In genomic region chr13:47036291-47037008, GRCh38 we compare ENCODE assay signal across 11 cellular contexts.
DNase-seq lines count a peak whose midpoint lies in the region; ATAC-seq and TF ChIP-seq lines count a peak whose summit lies in the region.
"Had no signal": no experiment of that assay in that cellular context is flagged by ENCODE, and none has a peak within 500 bp of the region (broad histone marks: within the 10 kb centered on the region; RNA-seq: fewer than 3 reads in every experiment).

No MANE protein-coding gene starts in this region.

- no peaks in the 10 kb centered on the region for H3K27me3 ChIP-seq in MM.1S (replicated peaks; ENCODE audit: insufficient read depth, low read length)

- H3K36me3 ChIP-seq in MM.1S (replicated peaks; ENCODE audit: insufficient read depth, low read length): no peaks in the 10 kb centered on the region

- peak; percentile 94 for ATAC-seq in GM19324 (IDR thresholded peaks at IDR 0.05; ENCODE audit: low FRiP score, unreplicated experiment)
- ATAC-seq in HG02852 (IDR thresholded peaks at IDR 0.05; ENCODE audit: unreplicated experiment): peak; percentile 100
- peak; percentile 99 to 100 for ATAC-seq in stimulated activated naive B cell treated with anti-CD40 and anti-IgM and Interleukin-4, amounts not matched to agents 10 μg/mL and 1 μg/mL and 100 μg/mL, for 72 hours (replicated peaks)
- no peak for ATAC-seq in natural killer cell
- ATAC-seq: mucosa of descending colon had no signal

- H3K9ac ChIP-seq in MM.1S (ENCODE audit: low read length): no peak overlapping the region

- peak overlapping the region in 1 of 2 donors; percentile 5 for H3K4me3 Mint-ChIP-seq in stimulated activated naive B cell treated with anti-CD40 and anti-IgM and Interleukin-4, amounts not matched to agents 10 μg/mL and 1 μg/mL and 100 μg/mL, for 72 hours
- H3K4me3 Mint-ChIP-seq in natural killer cell: no peak overlapping the region

- intact Hi-C loops in natural killer cell (cut with micrococcal nuclease): no loop called here
- intact Hi-C loops in lower leg skin (cut with DNase I; ENCODE audit: low total_unique reads): no loop called here

- H3K27ac Mint-ChIP-seq in stimulated activated naive B cell treated with anti-CD40 and anti-IgM and Interleukin-4, amounts not matched to agents 10 μg/mL and 1 μg/mL and 100 μg/mL, for 72 hours: peak overlapping the region; percentile 0
- no peak overlapping the region for H3K27ac Mint-ChIP-seq in natural killer cell

- peak overlapping the region; percentile 24; the same call in 1 of the 2 replicates for H3K4me2 ChIP-seq in MM.1S (ENCODE audit: low read depth, low read length)

- no peaks in the 10 kb centered on the region for H3F3A ChIP-seq in MM.1S (ENCODE audit: insufficient read depth, low read length)

- TF ChIP-seq POLR2A in lower leg skin (IDR thresholded peaks at IDR 0.05): no peak

- H3K4me1 Mint-ChIP-seq in stimulated activated naive B cell treated with anti-CD40 and anti-IgM and Interleukin-4, amounts not matched to agents 10 μg/mL and 1 μg/mL and 100 μg/mL, for 72 hours: peaks cover 8 to 13% of the 10 kb centered on the region in 2 donors
- no peaks in the 10 kb centered on the region for H3K4me1 Mint-ChIP-seq in natural killer cell

- no peaks in the 10 kb centered on the region for H3K9me2 ChIP-seq in MM.1S (replicated peaks; ENCODE audit: insufficient read depth, low read length)

- H3K4me1 ChIP-seq in MM.1S (ENCODE audit: low read length): no peaks in the 10 kb centered on the region

- H3K4me3 ChIP-seq in MM.1S (ENCODE audit: low read length) (no peak overlapping the region), lower leg skin (ENCODE audit: low read depth, poor library complexity, severe bottlenecking) (no peak overlapping the region)
- H3K4me3 ChIP-seq: mucosa of descending colon had no signal

- no peaks in the 10 kb centered on the region for H3K79me2 ChIP-seq in MM.1S (ENCODE audit: low read length)

- no peak overlapping the region for H3K27ac ChIP-seq in MM.1S (ENCODE audit: low read length)

- DNase-seq in MM.1S (no peak), germinal center (ENCODE audit: low spot score) (no peak), natural killer cell (no peak), lower leg skin (ENCODE audit: low spot score in 2 of 2) (no peak)
- DNase-seq in stimulated activated naive B cell treated with anti-CD40 and anti-IgM and Interleukin-4, amounts not matched to agents 10 μg/mL and 1 μg/mL and 100 μg/mL, for 72 hours: no peak
- DNase-seq: activated naive CD4-positive, alpha-beta T cell; erythroblast; mucosa of descending colon; stimulated activated CD4-positive, alpha-beta T cell treated with anti-CD3 and anti-CD28 coated beads, Interleukin-4, amount 100 ng/mL, for 24 hours had no signal

- no peaks in the 10 kb centered on the region for H3K9me3 Mint-ChIP-seq in stimulated activated naive B cell treated with anti-CD40 and anti-IgM and Interleukin-4, amounts not matched to agents 10 μg/mL and 1 μg/mL and 100 μg/mL, for 72 hours
- peaks cover 0 to 2% of the 10 kb centered on the region in 2 donors for H3K9me3 Mint-ChIP-seq in natural killer cell

- H4K20me1 ChIP-seq in MM.1S (ENCODE audit: insufficient read depth, low read length): no peaks in the 10 kb centered on the region

- H3K27me3 Mint-ChIP-seq in stimulated activated naive B cell treated with anti-CD40 and anti-IgM and Interleukin-4, amounts not matched to agents 10 μg/mL and 1 μg/mL and 100 μg/mL, for 72 hours: peaks cover 10 to 17% of the 10 kb centered on the region in 2 donors
- H3K27me3 Mint-ChIP-seq in natural killer cell (ENCODE audit: low read depth in 2 of 2): peaks cover 0 to 19% of the 10 kb centered on the region in 2 donors

- no peak overlapping the region for H2AFZ ChIP-seq in MM.1S (ENCODE audit: low read length)

- no peaks in the 10 kb centered on the region for H3K9me3 ChIP-seq in MM.1S (replicated peaks; ENCODE audit: insufficient read depth, low read length)
- H3K9me3 ChIP-seq: mucosa of descending colon had no signal

- 58 to 67% methylated on average over 5 of the region's 5 CpGs for WGBS in lower leg skin, 2 donors

- TF ChIP-seq CTCF in MM.1S (IDR thresholded peaks at IDR 0.05; ENCODE audit: low read length) (no peak), natural killer cell (IDR thresholded peaks at IDR 0.05) (no peak), lower leg skin (IDR thresholded peaks at IDR 0.05) (no peak)

- H3K36me3 Mint-ChIP-seq in stimulated activated naive B cell treated with anti-CD40 and anti-IgM and Interleukin-4, amounts not matched to agents 10 μg/mL and 1 μg/mL and 100 μg/mL, for 72 hours: no peaks in the 10 kb centered on the region
- no peaks in the 10 kb centered on the region for H3K36me3 Mint-ChIP-seq in natural killer cell

Comparison
In these comparisons a context has a peak if more than half of its experiments do, and no peak if none do; other contexts are left out.
1. ATAC-seq: peak in GM19324 (single experiment), HG02852 (single experiment) and stimulated activated naive B cell treated with anti-CD40 and anti-IgM and Interleukin-4, amounts not matched to agents 10 μg/mL and 1 μg/mL and 100 μg/mL, for 72 hours (2 of 2); none in natural killer cell (0 of 3).